20 cellular contexts compared by ENCODE assay signal in genomic region chr16:50479771-50480170, GRCh38.
DNase-seq lines count a peak whose midpoint lies in the region; ATAC-seq and TF ChIP-seq lines count a peak whose summit lies in the region.
"Had no signal": no experiment of that assay in that cellular context is flagged by ENCODE, and none has a peak within 500 bp of the region (broad histone marks: within the 10 kb centered on the region; RNA-seq: fewer than 3 reads in every experiment).

No MANE protein-coding gene starts in this region.

- DNase-seq in activated effector memory CD4-positive, alpha-beta T cell treated with anti-CD3 and anti-CD28 coated beads, Interleukin-2, amount 50 U/mL, for 16 hours, result peak; percentile 19
- no peak for DNase-seq in activated effector memory CD4-positive, alpha-beta T cell treated with Interleukin-2 at 50 U/mL for 16 hours
- DNase-seq in globus pallidus (ENCODE audit: low spot score), result peak; percentile 42
- peak; percentile 83 for DNase-seq in osteoblast (ENCODE audit: insufficient read length, low spot score, missing footprints)
- DNase-seq in effector memory CD4-positive, alpha-beta T cell, result no peak
- no peak for DNase-seq in DMS53 (lab: John Stamatoyannopoulos, UW)
- DNase-seq: 8988T; ACHN; AML-193; BE2C; CD4-positive, alpha-beta T cell; CD8-positive, alpha-beta memory T cell; DMS 273 treated with DMSO at 0.1 percent for 48 hours; DMS79 treated with DMSO at 0.1 percent for 48 hours; GF-D8; GM23248; H9 had no signal

- no peaks in the 10 kb centered on the region for H4K20me1 ChIP-seq in osteoblast (ENCODE audit: insufficient read depth, low read length)
- H4K20me1 ChIP-seq: BLaER1 treated with 17β-estradiol and CSF1 and Interleukin-3, amounts not matched to agents 10 nM and 100 nM had no signal

- H3K4me2 ChIP-seq in osteoblast (ENCODE audit: insufficient read depth, low read length), result no peak overlapping the region
- H3K4me2 ChIP-seq: A549 had no signal

- no peak overlapping the region for H3K4me3 ChIP-seq in osteoblast (ENCODE audit: insufficient read depth, low read length)
- no peak overlapping the region for H3K4me3 ChIP-seq in effector memory CD4-positive, alpha-beta T cell (ENCODE audit: insufficient read depth, low read depth, low read length, poor library complexity, severe bottlenecking)
- H3K4me3 ChIP-seq: A549; BLaER1 treated with 17β-estradiol and CSF1 and Interleukin-3, amounts not matched to agents 10 nM and 100 nM; GM23248 had no signal

- no peaks in the 10 kb centered on the region for H3K4me1 ChIP-seq in osteoblast (ENCODE audit: insufficient read depth, low read length)
- H3K4me1 ChIP-seq in effector memory CD4-positive, alpha-beta T cell (ENCODE audit: control insufficient read depth, insufficient read depth, low read length, poor library complexity, severe bottlenecking), result no peaks in the 10 kb centered on the region
- H3K4me1 ChIP-seq: A549, BE2C had no signal

- H3K27me3 ChIP-seq in osteoblast (ENCODE audit: insufficient read depth, low read length), result no peaks in the 10 kb centered on the region
- no peaks in the 10 kb centered on the region for H3K27me3 ChIP-seq in effector memory CD4-positive, alpha-beta T cell (replicated peaks; ENCODE audit: control insufficient read depth, insufficient read depth, low read length, poor library complexity, severe bottlenecking)
- H3K27me3 ChIP-seq: BE2C; BLaER1 treated with 17β-estradiol and CSF1 and Interleukin-3, amounts not matched to agents 10 nM and 100 nM had no signal

- no peaks in the 10 kb centered on the region for H3K9me3 ChIP-seq in osteoblast (ENCODE audit: low read depth, low read length)
- H3K9me3 ChIP-seq in effector memory CD4-positive, alpha-beta T cell (ENCODE audit: control insufficient read depth, low read length), result no peaks in the 10 kb centered on the region
- H3K9me3 ChIP-seq: BE2C had no signal

- H3K27ac ChIP-seq in osteoblast (ENCODE audit: low read depth, low read length), result no peak overlapping the region
- no peak overlapping the region for H3K27ac ChIP-seq in effector memory CD4-positive, alpha-beta T cell (ENCODE audit: insufficient read depth, low read length, poor library complexity, severe bottlenecking)
- H3K27ac ChIP-seq: A549; BLaER1 treated with 17β-estradiol and CSF1 and Interleukin-3, amounts not matched to agents 10 nM and 100 nM; GM23248 had no signal

- no peaks in the 10 kb centered on the region for H3K79me2 ChIP-seq in osteoblast (ENCODE audit: insufficient read depth, low read length)

- H2AFZ ChIP-seq in osteoblast (ENCODE audit: low read length), result no peak overlapping the region
- H2AFZ ChIP-seq: GM23248 had no signal

- TF ChIP-seq CTCF in osteoblast (IDR thresholded peaks at IDR 0.05; ENCODE audit: extremely low read depth, low read depth, low read length), result no peak

- no peaks in the 10 kb centered on the region for H3K36me3 ChIP-seq in osteoblast (ENCODE audit: insufficient read depth, low read length)
- no peaks in the 10 kb centered on the region for H3K36me3 ChIP-seq in effector memory CD4-positive, alpha-beta T cell (ENCODE audit: control insufficient read depth, insufficient read depth, low read length)
- H3K36me3 ChIP-seq: BE2C; BLaER1 treated with 17β-estradiol and CSF1 and Interleukin-3, amounts not matched to agents 10 nM and 100 nM had no signal

- ATAC-seq in HG02571 (IDR thresholded peaks at IDR 0.05; ENCODE audit: unreplicated experiment), result no peak

Comparison
In these comparisons a context has a peak if more than half of its experiments do, and no peak if none do; other contexts are left out.
1. DNase-seq: peak in activated effector memory CD4-positive, alpha-beta T cell treated with anti-CD3 and anti-CD28 coated beads, Interleukin-2, amount 50 U/mL, for 16 hours (single experiment), globus pallidus (single experiment) and osteoblast (single experiment); none in activated effector memory CD4-positive, alpha-beta T cell treated with Interleukin-2 at 50 U/mL for 16 hours (single experiment), effector memory CD4-positive, alpha-beta T cell (0 of 3) and DMS53 (single experiment).